30 cellular contexts compared by ENCODE assay signal in the genomic region with DNA sequence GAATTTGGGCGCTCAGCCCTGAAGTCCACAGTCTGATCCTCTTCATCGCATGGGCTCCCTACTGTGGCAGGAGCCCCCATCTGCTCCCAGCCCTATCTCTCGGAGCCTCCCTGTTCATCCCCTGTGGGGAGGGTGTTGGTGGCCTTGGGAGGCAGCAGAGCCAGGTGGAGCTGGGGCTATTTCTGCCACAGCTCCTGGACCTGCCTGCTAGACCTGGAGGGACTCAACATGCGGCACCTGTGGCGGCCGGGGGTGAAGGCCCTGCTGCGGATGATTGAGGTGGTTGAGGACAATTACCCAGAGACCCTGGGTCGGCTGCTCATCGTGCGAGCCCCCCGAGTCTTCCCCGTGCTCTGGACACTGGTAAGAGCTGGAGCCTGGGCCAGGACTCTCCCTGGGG. TPM values are rescaled to one million over a fixed set of nuclear protein-coding genes. Genes with fewer than 3 reads are reported as not detected.
"Had no signal": no experiment of that assay in that cellular context is flagged by ENCODE, and none has a peak within 500 bp of the region (broad histone marks: within the 10 kb centered on the region; RNA-seq: fewer than 3 reads in every experiment).

No MANE protein-coding gene starts in this region.

- H3K27me3 ChIP-seq: breast epithelium, gastrocnemius medialis, ovary, uterus had no signal

- H3K27ac ChIP-seq: breast epithelium, coronary artery, gastrocnemius medialis, left lung, neutrophil, ovary, SK-N-MC, thoracic aorta, uterus, VCaP had no signal

- H3K9me3 Mint-ChIP-seq: activated naive CD4-positive, alpha-beta T cell treated with anti-CD3 and anti-CD28 coated beads for 36 hours; activated T-helper 1 cell treated with anti-CD3 and anti-CD28 coated beads, Interleukin-12 subunit alpha, Interleukin-12 subunit beta, Interleukin-2, Interleukin-4 antibody, amounts not matched to agents 30 ng/mL and 10 ng/mL and 1 ng/mL, durations not matched to agents 14 hours and 24 hours and 36 hours; effector memory CD8-positive, alpha-beta T cell; immature natural killer cell; nephron; T-helper 1 cell treated with Interleukin-12 subunit alpha and Interleukin-12 subunit beta and Interleukin-4 antibody, amounts not matched to agents 30 μg/mL and 1 μg/mL, for 36 hours; type B pancreatic cell had no signal

- H3K9me3 ChIP-seq: breast epithelium, gastrocnemius medialis, left lung, neutrophil, ovary, thoracic aorta, uterus had no signal

- DNase-seq: activated CD4-positive, alpha-beta T cell treated with anti-CD3 and anti-CD28 coated beads for 4 hours; activated CD4-positive, alpha-beta T cell treated with anti-CD3 and anti-CD28 coated beads, Interleukin-2, amount 50 U/mL, for 4 hours; activated effector memory CD4-positive, alpha-beta T cell treated with anti-CD3 and anti-CD28 coated beads, Interleukin-2, amount 50 U/mL, for 16 hours; activated naive CD4-positive, alpha-beta T cell treated with anti-CD3 and anti-CD28 coated beads for 36 hours; amniotic stem cell; cerebellar nuclear complex; effector memory CD8-positive, alpha-beta T cell; erythroblast; gastrocnemius medialis; glutamatergic neuron; hippocampal formation; immature natural killer cell; mammary epithelial cell; ovary; stimulated activated naive CD4-positive, alpha-beta T cell treated with Interleukin-2 at 50 U/mL for 16 hours; T-helper 9 cell; uterus had no signal

- H3K4me3 ChIP-seq: breast epithelium, coronary artery, gastrocnemius medialis, left lung, ovary, SK-N-MC, thoracic aorta, uterus had no signal

- H3K36me3 Mint-ChIP-seq: immature natural killer cell, type B pancreatic cell had no signal

- H3K36me3 ChIP-seq: breast epithelium, gastrocnemius medialis, left lung, neutrophil, ovary, thoracic aorta, uterus had no signal

- H3K27ac Mint-ChIP-seq: activated naive CD4-positive, alpha-beta T cell treated with anti-CD3 and anti-CD28 coated beads for 36 hours; activated T-helper 1 cell treated with anti-CD3 and anti-CD28 coated beads, Interleukin-12 subunit alpha, Interleukin-12 subunit beta, Interleukin-2, Interleukin-4 antibody, amounts not matched to agents 30 ng/mL and 10 ng/mL and 1 ng/mL, durations not matched to agents 14 hours and 24 hours and 36 hours; effector memory CD8-positive, alpha-beta T cell; immature natural killer cell; nephron; progenitor cell of endocrine pancreas; T-helper 1 cell treated with Interleukin-12 subunit alpha and Interleukin-12 subunit beta and Interleukin-4 antibody, amounts not matched to agents 30 μg/mL and 1 μg/mL, for 36 hours had no signal

- H3K4me1 ChIP-seq: breast epithelium, gastrocnemius medialis, left lung, uterus had no signal

- ATAC-seq: effector memory CD8-positive, alpha-beta T cell; gastrocnemius medialis; left lung had no signal

RNA-seq across cellular contexts. Expression of gene SEC14L5, which starts 45.1 kb away (rescaled TPM):
- total RNA-seq: activated naive CD4-positive, alpha-beta T cell treated with anti-CD3 and anti-CD28 coated beads for 36 hours; activated T-helper 1 cell treated with anti-CD3 and anti-CD28 coated beads, Interleukin-12 subunit alpha, Interleukin-12 subunit beta, Interleukin-2, Interleukin-4 antibody, amounts not matched to agents 30 ng/mL and 10 ng/mL and 1 ng/mL, durations not matched to agents 14 hours and 24 hours and 36 hours; kidney epithelial cell had no signal
- polyA plus RNA-seq: immature natural killer cell had no signal
